In the genomic region with DNA sequence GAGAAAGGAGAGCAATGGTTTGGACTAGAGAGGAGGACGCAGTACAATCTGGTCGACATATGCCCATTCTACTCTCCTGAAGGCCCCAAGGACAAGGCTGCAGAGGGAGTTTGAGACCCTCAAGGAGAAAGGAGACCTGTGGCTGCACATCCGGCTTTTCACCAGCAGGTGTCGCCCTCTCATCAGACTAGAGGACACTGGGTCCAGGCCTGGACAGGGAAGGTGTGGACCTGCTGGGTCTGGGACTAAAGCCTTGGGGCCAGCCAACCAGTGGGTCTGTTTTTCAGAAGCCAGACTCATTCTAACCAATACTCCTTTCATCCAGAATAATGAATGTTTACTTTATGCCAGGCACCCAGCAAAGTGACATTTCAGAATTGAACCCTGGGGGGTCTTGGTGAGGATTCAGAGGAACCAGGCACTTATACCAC, we compare ENCODE assay signal across 1 cellular context.
TF ChIP-seq lines count a peak whose summit lies in the region.

No MANE protein-coding gene starts in this region.

TF ChIP-seq in K562, 482 proteins besides CTCF, POLR2A, EP300 and RAD21 (continued from another document and continues in another):
- TF ChIP-seq, protein P1, sequence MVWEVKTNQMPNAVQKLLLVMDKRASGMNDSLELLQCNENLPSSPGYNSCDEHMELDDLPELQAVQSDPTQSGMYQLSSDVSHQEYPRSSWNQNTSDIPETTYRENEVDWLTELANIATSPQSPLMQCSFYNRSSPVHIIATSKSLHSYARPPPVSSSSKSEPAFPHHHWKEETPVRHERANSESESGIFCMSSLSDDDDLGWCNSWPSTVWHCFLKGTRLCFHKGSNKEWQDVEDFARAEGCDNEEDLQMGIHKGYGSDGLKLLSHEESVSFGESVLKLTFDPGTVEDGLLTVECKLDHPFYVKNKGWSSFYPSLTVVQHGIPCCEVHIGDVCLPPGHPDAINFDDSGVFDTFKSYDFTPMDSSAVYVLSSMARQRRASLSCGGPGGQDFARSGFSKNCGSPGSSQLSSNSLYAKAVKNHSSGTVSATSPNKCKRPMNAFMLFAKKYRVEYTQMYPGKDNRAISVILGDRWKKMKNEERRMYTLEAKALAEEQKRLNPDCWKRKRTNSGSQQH (CRISPR knock-in tag; IDR thresholded peaks at IDR 0.05): no peak
- TF ChIP-seq CREBBP (IDR thresholded peaks at IDR 0.05; ENCODE audit: low read depth, low read length) (no peak), ZFP1 (CRISPR knock-in tag; IDR thresholded peaks at IDR 0.05) (no peak), BHLHE40 (IDR thresholded peaks at IDR 0.05; ENCODE audit: low read length) (no peak), SREBF1 (IDR thresholded peaks at IDR 0.05; ENCODE audit: borderline replicate concordance, low read depth, low read length) (0 out of 2 replicates have a peak, but pooled peaks have one; percentile 39), FOXA1 (IDR thresholded peaks at IDR 0.05; ENCODE audit: borderline replicate concordance) (no peak), ESRRA (IDR thresholded peaks at IDR 0.05; ENCODE audit: borderline replicate concordance, low read depth) (0 out of 2 replicates have a peak, but pooled peaks have one; percentile 44), ZNF699 (CRISPR knock-in tag; IDR thresholded peaks at IDR 0.05; ENCODE audit: insufficient replicate concordance) (no peak), SP2 (IDR thresholded peaks at IDR 0.05; ENCODE audit: extremely low read depth, low read depth, low read length, poor library complexity, severe bottlenecking) (no peak), TOE1 (IDR thresholded peaks at IDR 0.05; ENCODE audit: borderline replicate concordance) (peak; percentile 35; the same call in 1 of the 2 replicates), TOE1 (CRISPR knock-in tag; IDR thresholded peaks at IDR 0.05; ENCODE audit: borderline replicate concordance, low read depth) (0 out of 2 replicates have a peak, but pooled peaks have one; percentile 46), U2AF2 (optimal IDR thresholded peaks at IDR 0.05; ENCODE audit: low read depth, low read length) (no peak), ZNF311 (CRISPR knock-in tag; IDR thresholded peaks at IDR 0.05) (no peak), PTRF (tag; IDR thresholded peaks at IDR 0.05) (no peak), HNRNPLL (IDR thresholded peaks at IDR 0.05; ENCODE audit: low read depth, low read length, poor library complexity, severe bottlenecking) (no peak), ZNF197 (CRISPR knock-in tag; IDR thresholded peaks at IDR 0.05; ENCODE audit: low read depth) (no peak), ZNF384 (IDR thresholded peaks at IDR 0.05; ENCODE audit: low read depth, low read length) (no peak), HLTF (IDR thresholded peaks at IDR 0.05) (no peak), GTF2E2 (tag; IDR thresholded peaks at IDR 0.05) (no peak), KLF10 (CRISPR knock-in tag; IDR thresholded peaks at IDR 0.05) (no peak), L3MBTL2 (IDR thresholded peaks at IDR 0.05) (peak; percentile 29; the same call in 1 of the 2 replicates), BDP1 (IDR thresholded peaks at IDR 0.05; ENCODE audit: insufficient read depth, insufficient read length) (no peak), SP1 (CRISPR knock-in tag; IDR thresholded peaks at IDR 0.05) (peak; percentile 83), CC2D1A (IDR thresholded peaks at IDR 0.05) (peak; percentile 92), GABPA (tag; conservative IDR thresholded peaks at IDR 0.05; ENCODE audit: low read depth) (no peak), ELF4 (CRISPR knock-in tag; IDR thresholded peaks at IDR 0.05) (no peak), NCOA4 (IDR thresholded peaks at IDR 0.05; ENCODE audit: partially characterized antibody) (no peak), NR3C1 (CRISPR knock-in tag; IDR thresholded peaks at IDR 0.05) (no peak), FUS (optimal IDR thresholded peaks at IDR 0.05; ENCODE audit: low read depth, low read length) (no peak), MED1 (CRISPR knock-in tag; IDR thresholded peaks at IDR 0.05; ENCODE audit: borderline replicate concordance) (no peak), PTBP1 (IDR thresholded peaks at IDR 0.05; ENCODE audit: low read depth, low read length) (no peak), OTX1 (CRISPR knock-in tag; IDR thresholded peaks at IDR 0.05) (no peak)
- TF ChIP-seq, protein P2, sequence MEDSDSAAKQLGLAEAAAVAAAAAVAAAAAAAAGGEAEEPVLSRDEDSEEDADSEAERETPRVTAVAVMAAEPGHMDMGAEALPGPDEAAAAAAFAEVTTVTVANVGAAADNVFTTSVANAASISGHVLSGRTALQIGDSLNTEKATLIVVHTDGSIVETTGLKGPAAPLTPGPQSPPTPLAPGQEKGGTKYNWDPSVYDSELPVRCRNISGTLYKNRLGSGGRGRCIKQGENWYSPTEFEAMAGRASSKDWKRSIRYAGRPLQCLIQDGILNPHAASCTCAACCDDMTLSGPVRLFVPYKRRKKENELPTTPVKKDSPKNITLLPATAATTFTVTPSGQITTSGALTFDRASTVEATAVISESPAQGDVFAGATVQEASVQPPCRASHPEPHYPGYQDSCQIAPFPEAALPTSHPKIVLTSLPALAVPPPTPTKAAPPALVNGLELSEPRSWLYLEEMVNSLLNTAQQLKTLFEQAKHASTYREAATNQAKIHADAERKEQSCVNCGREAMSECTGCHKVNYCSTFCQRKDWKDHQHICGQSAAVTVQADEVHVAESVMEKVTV (CRISPR knock-in tag; IDR thresholded peaks at IDR 0.05): peak; percentile 96
- TF ChIP-seq, protein P3, sequence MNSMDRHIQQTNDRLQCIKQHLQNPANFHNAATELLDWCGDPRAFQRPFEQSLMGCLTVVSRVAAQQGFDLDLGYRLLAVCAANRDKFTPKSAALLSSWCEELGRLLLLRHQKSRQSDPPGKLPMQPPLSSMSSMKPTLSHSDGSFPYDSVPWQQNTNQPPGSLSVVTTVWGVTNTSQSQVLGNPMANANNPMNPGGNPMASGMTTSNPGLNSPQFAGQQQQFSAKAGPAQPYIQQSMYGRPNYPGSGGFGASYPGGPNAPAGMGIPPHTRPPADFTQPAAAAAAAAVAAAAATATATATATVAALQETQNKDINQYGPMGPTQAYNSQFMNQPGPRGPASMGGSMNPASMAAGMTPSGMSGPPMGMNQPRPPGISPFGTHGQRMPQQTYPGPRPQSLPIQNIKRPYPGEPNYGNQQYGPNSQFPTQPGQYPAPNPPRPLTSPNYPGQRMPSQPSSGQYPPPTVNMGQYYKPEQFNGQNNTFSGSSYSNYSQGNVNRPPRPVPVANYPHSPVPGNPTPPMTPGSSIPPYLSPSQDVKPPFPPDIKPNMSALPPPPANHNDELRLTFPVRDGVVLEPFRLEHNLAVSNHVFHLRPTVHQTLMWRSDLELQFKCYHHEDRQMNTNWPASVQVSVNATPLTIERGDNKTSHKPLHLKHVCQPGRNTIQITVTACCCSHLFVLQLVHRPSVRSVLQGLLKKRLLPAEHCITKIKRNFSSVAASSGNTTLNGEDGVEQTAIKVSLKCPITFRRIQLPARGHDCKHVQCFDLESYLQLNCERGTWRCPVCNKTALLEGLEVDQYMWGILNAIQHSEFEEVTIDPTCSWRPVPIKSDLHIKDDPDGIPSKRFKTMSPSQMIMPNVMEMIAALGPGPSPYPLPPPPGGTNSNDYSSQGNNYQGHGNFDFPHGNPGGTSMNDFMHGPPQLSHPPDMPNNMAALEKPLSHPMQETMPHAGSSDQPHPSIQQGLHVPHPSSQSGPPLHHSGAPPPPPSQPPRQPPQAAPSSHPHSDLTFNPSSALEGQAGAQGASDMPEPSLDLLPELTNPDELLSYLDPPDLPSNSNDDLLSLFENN (IDR thresholded peaks at IDR 0.05; ENCODE audit: low read depth in 2 of 2, low read length in 2 of 2): no peak
- TF ChIP-seq, protein P4, sequence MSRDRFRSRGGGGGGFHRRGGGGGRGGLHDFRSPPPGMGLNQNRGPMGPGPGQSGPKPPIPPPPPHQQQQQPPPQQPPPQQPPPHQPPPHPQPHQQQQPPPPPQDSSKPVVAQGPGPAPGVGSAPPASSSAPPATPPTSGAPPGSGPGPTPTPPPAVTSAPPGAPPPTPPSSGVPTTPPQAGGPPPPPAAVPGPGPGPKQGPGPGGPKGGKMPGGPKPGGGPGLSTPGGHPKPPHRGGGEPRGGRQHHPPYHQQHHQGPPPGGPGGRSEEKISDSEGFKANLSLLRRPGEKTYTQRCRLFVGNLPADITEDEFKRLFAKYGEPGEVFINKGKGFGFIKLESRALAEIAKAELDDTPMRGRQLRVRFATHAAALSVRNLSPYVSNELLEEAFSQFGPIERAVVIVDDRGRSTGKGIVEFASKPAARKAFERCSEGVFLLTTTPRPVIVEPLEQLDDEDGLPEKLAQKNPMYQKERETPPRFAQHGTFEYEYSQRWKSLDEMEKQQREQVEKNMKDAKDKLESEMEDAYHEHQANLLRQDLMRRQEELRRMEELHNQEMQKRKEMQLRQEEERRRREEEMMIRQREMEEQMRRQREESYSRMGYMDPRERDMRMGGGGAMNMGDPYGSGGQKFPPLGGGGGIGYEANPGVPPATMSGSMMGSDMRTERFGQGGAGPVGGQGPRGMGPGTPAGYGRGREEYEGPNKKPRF (IDR thresholded peaks at IDR 0.05; ENCODE audit: low read depth, low read length): no peak
- TF ChIP-seq, protein P5, sequence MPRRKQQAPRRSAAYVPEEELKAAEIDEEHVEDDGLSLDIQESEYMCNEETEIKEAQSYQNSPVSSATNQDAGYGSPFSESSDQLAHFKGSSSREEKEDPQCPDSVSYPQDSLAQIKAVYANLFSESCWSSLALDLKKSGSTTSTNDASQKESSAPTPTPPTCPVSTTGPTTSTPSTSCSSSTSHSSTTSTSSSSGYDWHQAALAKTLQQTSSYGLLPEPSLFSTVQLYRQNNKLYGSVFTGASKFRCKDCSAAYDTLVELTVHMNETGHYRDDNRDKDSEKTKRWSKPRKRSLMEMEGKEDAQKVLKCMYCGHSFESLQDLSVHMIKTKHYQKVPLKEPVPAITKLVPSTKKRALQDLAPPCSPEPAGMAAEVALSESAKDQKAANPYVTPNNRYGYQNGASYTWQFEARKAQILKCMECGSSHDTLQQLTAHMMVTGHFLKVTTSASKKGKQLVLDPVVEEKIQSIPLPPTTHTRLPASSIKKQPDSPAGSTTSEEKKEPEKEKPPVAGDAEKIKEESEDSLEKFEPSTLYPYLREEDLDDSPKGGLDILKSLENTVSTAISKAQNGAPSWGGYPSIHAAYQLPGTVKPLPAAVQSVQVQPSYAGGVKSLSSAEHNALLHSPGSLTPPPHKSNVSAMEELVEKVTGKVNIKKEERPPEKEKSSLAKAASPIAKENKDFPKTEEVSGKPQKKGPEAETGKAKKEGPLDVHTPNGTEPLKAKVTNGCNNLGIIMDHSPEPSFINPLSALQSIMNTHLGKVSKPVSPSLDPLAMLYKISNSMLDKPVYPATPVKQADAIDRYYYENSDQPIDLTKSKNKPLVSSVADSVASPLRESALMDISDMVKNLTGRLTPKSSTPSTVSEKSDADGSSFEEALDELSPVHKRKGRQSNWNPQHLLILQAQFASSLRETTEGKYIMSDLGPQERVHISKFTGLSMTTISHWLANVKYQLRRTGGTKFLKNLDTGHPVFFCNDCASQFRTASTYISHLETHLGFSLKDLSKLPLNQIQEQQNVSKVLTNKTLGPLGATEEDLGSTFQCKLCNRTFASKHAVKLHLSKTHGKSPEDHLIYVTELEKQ (CRISPR knock-in tag; IDR thresholded peaks at IDR 0.05): no peak
- TF ChIP-seq, protein P6, sequence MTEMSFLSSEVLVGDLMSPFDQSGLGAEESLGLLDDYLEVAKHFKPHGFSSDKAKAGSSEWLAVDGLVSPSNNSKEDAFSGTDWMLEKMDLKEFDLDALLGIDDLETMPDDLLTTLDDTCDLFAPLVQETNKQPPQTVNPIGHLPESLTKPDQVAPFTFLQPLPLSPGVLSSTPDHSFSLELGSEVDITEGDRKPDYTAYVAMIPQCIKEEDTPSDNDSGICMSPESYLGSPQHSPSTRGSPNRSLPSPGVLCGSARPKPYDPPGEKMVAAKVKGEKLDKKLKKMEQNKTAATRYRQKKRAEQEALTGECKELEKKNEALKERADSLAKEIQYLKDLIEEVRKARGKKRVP (CRISPR knock-in tag; IDR thresholded peaks at IDR 0.05): no peak
- TF ChIP-seq, protein P7, sequence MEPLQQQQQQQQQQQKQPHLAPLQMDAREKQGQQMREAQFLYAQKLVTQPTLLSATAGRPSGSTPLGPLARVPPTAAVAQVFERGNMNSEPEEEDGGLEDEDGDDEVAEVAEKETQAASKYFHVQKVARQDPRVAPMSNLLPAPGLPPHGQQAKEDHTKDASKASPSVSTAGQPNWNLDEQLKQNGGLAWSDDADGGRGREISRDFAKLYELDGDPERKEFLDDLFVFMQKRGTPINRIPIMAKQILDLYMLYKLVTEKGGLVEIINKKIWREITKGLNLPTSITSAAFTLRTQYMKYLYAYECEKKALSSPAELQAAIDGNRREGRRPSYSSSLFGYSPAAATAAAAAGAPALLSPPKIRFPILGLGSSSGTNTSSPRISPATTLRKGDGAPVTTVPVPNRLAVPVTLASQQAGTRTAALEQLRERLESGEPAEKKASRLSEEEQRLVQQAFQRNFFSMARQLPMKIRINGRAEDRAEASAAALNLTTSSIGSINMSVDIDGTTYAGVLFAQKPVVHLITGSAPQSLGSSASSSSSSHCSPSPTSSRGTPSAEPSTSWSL (CRISPR knock-in tag; IDR thresholded peaks at IDR 0.05; ENCODE audit: borderline replicate concordance): no peak
- TF ChIP-seq, protein P8, sequence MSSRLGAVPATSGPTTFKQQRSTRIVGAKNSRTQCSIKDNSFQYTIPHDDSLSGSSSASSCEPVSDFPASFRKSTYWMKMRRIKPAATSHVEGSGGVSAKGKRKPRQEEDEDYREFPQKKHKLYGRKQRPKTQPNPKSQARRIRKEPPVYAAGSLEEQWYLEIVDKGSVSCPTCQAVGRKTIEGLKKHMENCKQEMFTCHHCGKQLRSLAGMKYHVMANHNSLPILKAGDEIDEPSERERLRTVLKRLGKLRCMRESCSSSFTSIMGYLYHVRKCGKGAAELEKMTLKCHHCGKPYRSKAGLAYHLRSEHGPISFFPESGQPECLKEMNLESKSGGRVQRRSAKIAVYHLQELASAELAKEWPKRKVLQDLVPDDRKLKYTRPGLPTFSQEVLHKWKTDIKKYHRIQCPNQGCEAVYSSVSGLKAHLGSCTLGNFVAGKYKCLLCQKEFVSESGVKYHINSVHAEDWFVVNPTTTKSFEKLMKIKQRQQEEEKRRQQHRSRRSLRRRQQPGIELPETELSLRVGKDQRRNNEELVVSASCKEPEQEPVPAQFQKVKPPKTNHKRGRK (tag; IDR thresholded peaks at IDR 0.05): no peak
